Comparison of ENCODE assay signal across 1 cellular context in the genomic region with DNA sequence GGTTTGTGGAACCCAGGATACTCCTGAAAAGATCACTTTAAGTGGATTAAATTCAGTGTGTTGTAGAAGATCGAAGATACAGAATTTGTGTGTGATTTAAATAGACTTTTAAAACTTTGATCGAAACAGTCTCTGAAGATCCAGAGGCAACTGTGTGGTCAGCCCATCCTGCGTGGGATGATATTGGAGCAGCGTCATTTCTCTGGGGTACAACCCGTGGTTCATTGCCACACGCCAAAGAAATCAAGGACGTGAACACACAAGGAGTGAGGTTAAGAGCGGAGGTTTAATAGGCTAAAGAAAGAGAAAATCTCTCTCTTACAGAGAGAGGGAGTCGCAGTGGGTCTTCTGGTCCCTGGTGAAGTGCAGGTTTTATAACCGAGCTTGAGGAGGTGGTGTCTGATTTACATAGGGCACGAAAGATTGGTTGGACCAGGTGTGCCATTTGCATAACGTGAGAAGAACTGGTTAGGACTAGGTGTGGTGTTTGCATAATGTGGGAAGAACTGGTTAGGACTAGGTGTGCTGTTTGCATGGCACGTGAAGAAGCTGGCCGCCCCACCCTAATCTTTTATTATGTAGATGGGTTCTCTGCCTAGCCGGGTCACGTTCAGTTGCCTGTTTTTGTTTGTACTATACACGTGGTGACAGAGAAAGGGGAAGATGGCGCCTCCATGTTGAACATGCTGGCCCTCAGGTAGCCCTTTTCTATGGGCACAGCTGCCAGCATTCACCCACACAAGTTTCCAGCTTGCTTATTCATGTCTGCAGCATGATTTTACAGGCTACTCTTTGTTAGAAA.
A peak's percentile ranks its signal among the peaks of the same experiment; 100 is the strongest.
TF ChIP-seq lines count a peak whose summit lies in the region.

No MANE protein-coding gene starts in this region.

TF ChIP-seq in H1, 55 proteins besides CTCF, POLR2A, EP300 and RAD21 (continued from another document):
- TF ChIP-seq SP4 (IDR thresholded peaks at IDR 0.05; ENCODE audit: low read length): no peak
- no peak for TF ChIP-seq SIRT6 (IDR thresholded peaks at IDR 0.05; ENCODE audit: low read length)
- TF ChIP-seq, protein P1, sequence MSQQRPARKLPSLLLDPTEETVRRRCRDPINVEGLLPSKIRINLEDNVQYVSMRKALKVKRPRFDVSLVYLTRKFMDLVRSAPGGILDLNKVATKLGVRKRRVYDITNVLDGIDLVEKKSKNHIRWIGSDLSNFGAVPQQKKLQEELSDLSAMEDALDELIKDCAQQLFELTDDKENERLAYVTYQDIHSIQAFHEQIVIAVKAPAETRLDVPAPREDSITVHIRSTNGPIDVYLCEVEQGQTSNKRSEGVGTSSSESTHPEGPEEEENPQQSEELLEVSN (IDR thresholded peaks at IDR 0.05): peak; percentile 96
- TF ChIP-seq, protein P2, sequence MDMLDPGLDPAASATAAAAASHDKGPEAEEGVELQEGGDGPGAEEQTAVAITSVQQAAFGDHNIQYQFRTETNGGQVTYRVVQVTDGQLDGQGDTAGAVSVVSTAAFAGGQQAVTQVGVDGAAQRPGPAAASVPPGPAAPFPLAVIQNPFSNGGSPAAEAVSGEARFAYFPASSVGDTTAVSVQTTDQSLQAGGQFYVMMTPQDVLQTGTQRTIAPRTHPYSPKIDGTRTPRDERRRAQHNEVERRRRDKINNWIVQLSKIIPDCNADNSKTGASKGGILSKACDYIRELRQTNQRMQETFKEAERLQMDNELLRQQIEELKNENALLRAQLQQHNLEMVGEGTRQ (IDR thresholded peaks at IDR 0.05; ENCODE audit: low read length): peak; percentile 32; the same call in 1 of the 2 replicates
- TF ChIP-seq ATF2 (IDR thresholded peaks at IDR 0.05; ENCODE audit: low read length): 0 out of 2 replicates have a peak, but pooled peaks have one; percentile 37
- TF ChIP-seq FOSL1 (IDR thresholded peaks at IDR 0.05; ENCODE audit: insufficient read depth, low read depth, low read length): no peak
- TF ChIP-seq GTF2F1 (IDR thresholded peaks at IDR 0.05; ENCODE audit: borderline replicate concordance, low read depth, low read length): no peak
- TF ChIP-seq POU5F1 (IDR thresholded peaks at IDR 0.05; ENCODE audit: low read depth, low read length): peak; percentile 63; the same call in 1 of the 2 replicates
- no peak for TF ChIP-seq SIN3A (conservative IDR thresholded peaks at IDR 0.05 in 1 of 2, IDR thresholded peaks at IDR 0.05 in 1 of 2; ENCODE audit: low read depth in 1 of 2, low read length in 2 of 2)
- no peak for TF ChIP-seq RFX5 (IDR thresholded peaks at IDR 0.05; ENCODE audit: borderline replicate concordance, low read depth, low read length)
- no peak for TF ChIP-seq ASH2L (IDR thresholded peaks at IDR 0.05; ENCODE audit: low read length)
- no peak for TF ChIP-seq CBX8 (IDR thresholded peaks at IDR 0.05; ENCODE audit: borderline replicate concordance, low read depth, low read length)
- no peak for TF ChIP-seq SP1 (IDR thresholded peaks at IDR 0.05; ENCODE audit: low read depth, low read length)
- no peak for TF ChIP-seq HDAC6 (IDR thresholded peaks at IDR 0.05; ENCODE audit: low read depth, low read length)
- TF ChIP-seq SRF (IDR thresholded peaks at IDR 0.05; ENCODE audit: low read depth, low read length): no peak
- TF ChIP-seq RBBP5 (IDR thresholded peaks at IDR 0.05; ENCODE audit: borderline replicate concordance, low read depth, low read length): no peak
- no peak for TF ChIP-seq JUND (IDR thresholded peaks at IDR 0.05; ENCODE audit: low read length)
- no peak for TF ChIP-seq BACH1 (IDR thresholded peaks at IDR 0.05; ENCODE audit: low read length)
